Comparison of ENCODE assay signal across 1 cellular context in genomic region chr22:29814003-29814402, GRCh38.
TF ChIP-seq lines count a peak whose summit lies in the region.

No MANE protein-coding gene starts in this region.

TF ChIP-seq in SK-N-SH, 30 proteins besides CTCF, POLR2A, EP300 and RAD21 (continued from another document):
- no peak for TF ChIP-seq REST (IDR thresholded peaks at IDR 0.05; ENCODE audit: low read depth, low read length)
- TF ChIP-seq FOSL2 (IDR thresholded peaks at IDR 0.05; ENCODE audit: borderline replicate concordance, low read depth), result no peak
- TF ChIP-seq YY1 (IDR thresholded peaks at IDR 0.05; ENCODE audit: low read depth), result no peak
- TF ChIP-seq FOXM1 (IDR thresholded peaks at IDR 0.05; ENCODE audit: low read depth), result no peak
- no peak for TF ChIP-seq NRF1 (IDR thresholded peaks at IDR 0.05; ENCODE audit: low read depth, low read length)
- TF ChIP-seq PBX3 (IDR thresholded peaks at IDR 0.05), result no peak
- TF ChIP-seq NFIC (IDR thresholded peaks at IDR 0.05; ENCODE audit: borderline replicate concordance), result no peak
- TF ChIP-seq MEF2A (IDR thresholded peaks at IDR 0.05; ENCODE audit: borderline replicate concordance, low read depth), result no peak
- TF ChIP-seq GATA2 (CRISPR knock-in tag; IDR thresholded peaks at IDR 0.05), result no peak
- no peak for TF ChIP-seq GABPA (IDR thresholded peaks at IDR 0.05; ENCODE audit: low read depth)
- TF ChIP-seq EZH2phosphoT487 (IDR thresholded peaks at IDR 0.05; ENCODE audit: borderline replicate concordance, low read depth), result no peak
